9 cellular contexts compared by ENCODE assay signal in genomic region chr3:79361748-79362378, GRCh38.
DNase-seq lines count a peak whose midpoint lies in the region; ATAC-seq and TF ChIP-seq lines count a peak whose summit lies in the region.
"Had no signal": no experiment of that assay in that cellular context is flagged by ENCODE, and none has a peak within 500 bp of the region (broad histone marks: within the 10 kb centered on the region; RNA-seq: fewer than 3 reads in every experiment).

No MANE protein-coding gene starts in this region.

- H2AK5ac ChIP-seq in trophoblast cell (ENCODE audit: low read length), result no peak overlapping the region

- no peaks in the 10 kb centered on the region for H3K9me3 Mint-ChIP-seq in activated CD4-positive, alpha-beta T cell treated with anti-CD3 and anti-CD28 coated beads, Interleukin-2, amount 10 ng/mL, durations not matched to agents 7 days and 5 days

- H3K79me2 ChIP-seq in trophoblast cell (ENCODE audit: control insufficient read depth, insufficient read depth, low read length, poor library complexity), result no peaks in the 10 kb centered on the region

- H4K8ac ChIP-seq in trophoblast cell (ENCODE audit: low read depth, low read length), result no peak overlapping the region

- H3K18ac ChIP-seq in trophoblast cell (ENCODE audit: low read length), result no peak overlapping the region

- TF ChIP-seq CTCF in epithelial cell of proximal tubule (conservative IDR thresholded peaks at IDR 0.05; ENCODE audit: low read depth, low read length), result peak; percentile 82

- no peaks in the 10 kb centered on the region for H3K36me3 Mint-ChIP-seq in activated CD4-positive, alpha-beta T cell treated with anti-CD3 and anti-CD28 coated beads, Interleukin-2, amount 10 ng/mL, durations not matched to agents 7 days and 5 days (ENCODE audit: low read depth)
- H3K36me3 Mint-ChIP-seq: memory B cell had no signal

- H4K91ac ChIP-seq in trophoblast cell (ENCODE audit: low read depth, low read length), result no peak overlapping the region

- no peak overlapping the region for H3K27ac ChIP-seq in trophoblast cell (ENCODE audit: low read depth, low read length)

- H3K9ac ChIP-seq in trophoblast cell (ENCODE audit: low read length), result no peak overlapping the region

- ATAC-seq in GM18517 (IDR thresholded peaks at IDR 0.05; ENCODE audit: unreplicated experiment) (peak; percentile 61), HG03432 (IDR thresholded peaks at IDR 0.05; ENCODE audit: unreplicated experiment) (peak; percentile 83)

- peaks cover 4% of the 10 kb centered on the region for H3K79me1 ChIP-seq in trophoblast cell (ENCODE audit: low read length)

- H3K27me3 ChIP-seq in trophoblast cell (ENCODE audit: insufficient read depth, low read length), result no peaks in the 10 kb centered on the region

- no peaks in the 10 kb centered on the region for H3K27me3 Mint-ChIP-seq in activated CD4-positive, alpha-beta T cell treated with anti-CD3 and anti-CD28 coated beads, Interleukin-2, amount 10 ng/mL, durations not matched to agents 7 days and 5 days
- H3K27me3 Mint-ChIP-seq: memory B cell had no signal

- no peak overlapping the region for H3K23ac ChIP-seq in trophoblast cell (ENCODE audit: low read length)

- no peak overlapping the region for H3K4me3 Mint-ChIP-seq in activated CD4-positive, alpha-beta T cell treated with anti-CD3 and anti-CD28 coated beads, Interleukin-2, amount 10 ng/mL, durations not matched to agents 7 days and 5 days
- H3K4me3 Mint-ChIP-seq: memory B cell had no signal

- peaks cover 0 to 3% of the 10 kb centered on the region in 2 experiments for H3K4me1 ChIP-seq in trophoblast cell (ENCODE audit: control insufficient read depth in 1 of 2, insufficient read depth in 2 of 2, low read length in 2 of 2)

- H3K4ac ChIP-seq in trophoblast cell (ENCODE audit: low read depth, low read length), result no peak overlapping the region

- no peak overlapping the region for H3K14ac ChIP-seq in trophoblast cell (ENCODE audit: low read length)

- no peaks in the 10 kb centered on the region for H3K36me3 ChIP-seq in trophoblast cell (ENCODE audit: control insufficient read depth in 1 of 2, insufficient read depth in 2 of 2, low read length in 2 of 2)

- H3K9me3 ChIP-seq in trophoblast cell (ENCODE audit: insufficient read depth, low read depth, low read length), result no peaks in the 10 kb centered on the region

- no peak overlapping the region for H2BK12ac ChIP-seq in trophoblast cell (ENCODE audit: low read length)

- DNase-seq in Ammon's horn (ENCODE audit: low spot score) (peak; percentile 54), OCI-M2 (lab: John Stamatoyannopoulos, UW; ENCODE audit: unreplicated experiment) (peak; percentile 37), epithelial cell of proximal tubule (ENCODE audit: low read depth) (no peak), trophoblast cell (peak; percentile 4 to 80)
- no peak for DNase-seq in activated CD4-positive, alpha-beta T cell treated with anti-CD3 and anti-CD28 coated beads, Interleukin-2, amount 10 ng/mL, durations not matched to agents 7 days and 5 days
- DNase-seq in stimulated activated CD4-positive, alpha-beta T cell treated with anti-CD3 and anti-CD28 coated beads, Interleukin-1b, Interleukin-23, amount 100 ng/mL, for 48 hours, result no peak

- H4K12ac ChIP-seq in trophoblast cell (ENCODE audit: low read depth, low read length), result no peak overlapping the region

- POLR2A ChIA-PET in activated CD4-positive, alpha-beta T cell treated with anti-CD3 and anti-CD28 coated beads, Interleukin-2, amount 10 ng/mL, durations not matched to agents 7 days and 5 days (lab: Charles Lee), result no interaction called here

- no peak overlapping the region for H3K4me3 ChIP-seq in epithelial cell of proximal tubule (ENCODE audit: low read depth, low read length)
- no peak overlapping the region for H3K4me3 ChIP-seq in trophoblast cell (ENCODE audit: low read depth, low read length)

- no peak overlapping the region for H3K4me2 ChIP-seq in trophoblast cell (ENCODE audit: low read length)

- H3K27ac Mint-ChIP-seq in activated CD4-positive, alpha-beta T cell treated with anti-CD3 and anti-CD28 coated beads, Interleukin-2, amount 10 ng/mL, durations not matched to agents 7 days and 5 days, result no peak overlapping the region
- H3K27ac Mint-ChIP-seq: memory B cell had no signal

- no peak overlapping the region for H2BK120ac ChIP-seq in trophoblast cell (ENCODE audit: insufficient read depth, low read length, poor library complexity)

- no CpG with 5 or more reads among the region's 7 CpGs for WGBS in trophoblast cell (ENCODE audit: extremely low coverage, insufficient coverage, insufficient read length)

- no peak overlapping the region for H2BK5ac ChIP-seq in trophoblast cell (ENCODE audit: low read depth, low read length, poor library complexity)

- no peaks in the 10 kb centered on the region for H3K4me1 Mint-ChIP-seq in activated CD4-positive, alpha-beta T cell treated with anti-CD3 and anti-CD28 coated beads, Interleukin-2, amount 10 ng/mL, durations not matched to agents 7 days and 5 days
- H3K4me1 Mint-ChIP-seq: memory B cell had no signal

- H2AFZ ChIP-seq in trophoblast cell (ENCODE audit: insufficient read depth, low read length, poor library complexity), result no peak overlapping the region

- CTCF ChIA-PET in activated CD4-positive, alpha-beta T cell treated with anti-CD3 and anti-CD28 coated beads, Interleukin-2, amount 10 ng/mL, durations not matched to agents 7 days and 5 days (lab: Charles Lee), result no interaction called here

Comparison
In these comparisons a context has a peak if more than half of its experiments do, and no peak if none do; other contexts are left out.
1. DNase-seq: peak in Ammon's horn (single experiment), OCI-M2 (single experiment) and trophoblast cell (2 of 2); none in epithelial cell of proximal tubule (single experiment), activated CD4-positive, alpha-beta T cell treated with anti-CD3 and anti-CD28 coated beads, Interleukin-2, amount 10 ng/mL, durations not matched to agents 7 days and 5 days (single experiment) and stimulated activated CD4-positive, alpha-beta T cell treated with anti-CD3 and anti-CD28 coated beads, Interleukin-1b, Interleukin-23, amount 100 ng/mL, for 48 hours (single experiment).